26 cellular contexts compared by ENCODE assay signal in the genomic region with DNA sequence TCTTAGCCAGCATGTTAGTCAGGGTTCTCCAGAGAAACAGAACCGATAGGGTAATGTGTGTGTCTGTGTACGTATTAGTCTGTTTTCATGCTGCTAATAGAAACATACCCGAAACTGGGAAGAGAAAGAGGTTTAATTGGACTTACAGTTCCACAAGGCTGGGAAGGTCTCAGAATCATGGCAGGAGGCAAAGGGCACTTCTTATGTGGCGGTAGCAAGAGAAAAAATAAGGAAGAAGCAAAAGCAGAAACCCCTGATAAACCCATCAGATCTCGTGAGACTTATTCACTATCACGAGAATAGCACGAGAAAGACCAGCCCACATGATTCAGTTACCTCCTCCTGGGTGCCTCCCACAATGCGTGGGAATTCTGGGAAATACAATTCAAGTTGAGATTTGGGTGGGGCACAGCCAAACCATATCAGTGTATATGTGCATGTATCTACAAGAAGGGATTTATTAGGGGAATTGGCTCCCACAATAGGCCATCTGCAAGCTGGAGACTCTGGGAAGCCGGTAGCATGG.
DNase-seq lines count a peak whose midpoint lies in the region; ATAC-seq, FAIRE-seq and TF ChIP-seq lines count a peak whose summit lies in the region.
"Had no signal": no experiment of that assay in that cellular context is flagged by ENCODE, and none has a peak within 500 bp of the region (broad histone marks: within the 10 kb centered on the region; RNA-seq: fewer than 3 reads in every experiment).

No MANE protein-coding gene starts in this region.

- peak; percentile 87 for ATAC-seq in K562
- ATAC-seq: effector memory CD8-positive, alpha-beta T cell; psoas muscle; stimulated activated effector memory CD8-positive, alpha-beta T cell treated with anti-CD3 and anti-CD28 coated beads, Interleukin-12 subunit alpha, Interleukin-12 subunit beta, amount 100 ng/mL, for 72 hours had no signal

- no peaks in the 10 kb centered on the region for H3K9me3 ChIP-seq in K562 (replicated peaks; ENCODE audit: control insufficient read depth, insufficient read depth, low read depth, low read length)
- H3K9me3 ChIP-seq in HAP-1, result no peaks in the 10 kb centered on the region
- H3K9me3 ChIP-seq: psoas muscle had no signal

- no peak for TF ChIP-seq RAD21 in K562 (CRISPR knock-in tag; conservative IDR thresholded peaks at IDR 0.05 in 1 of 2, IDR thresholded peaks at IDR 0.05 in 1 of 2)

- no peak for TF ChIP-seq EP300 in K562 (IDR thresholded peaks at IDR 0.05; ENCODE audit: low read length)

- no peak for TF ChIP-seq POLR2A in K562 (conservative IDR thresholded peaks at IDR 0.05)

- TF ChIP-seq CTCF in K562 (IDR thresholded peaks at IDR 0.05 in 2 of 3, conservative IDR thresholded peaks at IDR 0.05 in 1 of 3; ENCODE audit: insufficient read depth in 2 of 3, low read depth in 1 of 3, low read length in 3 of 3), result no peak

- H3K36me3 ChIP-seq in K562 (ENCODE audit: control insufficient read depth, insufficient read depth, low read length) (no peaks in the 10 kb centered on the region), HAP-1 (replicated peaks) (no peaks in the 10 kb centered on the region)

- POLR2A ChIA-PET in K562 (lab: Yijun Ruan, JAX), result interaction anchor here (0.7 to 1.0 kb wide), 2 partner anchors 11 kb away, joined by 3 to 6 read pairs; no protein-coding TSS in a partner anchor

- in situ Hi-C loops in K562 (cut with MboI) (no loop called here), HAP-1 (cut with MboI; ENCODE audit: low sequenced_read_pairs) (no loop called here)

- BruUV-seq in K562 (replicated peaks; lab: Mats Ljungman, UMichigan), result no TSS peak

- no peaks in the 10 kb centered on the region for H3K9me1 ChIP-seq in K562 (ENCODE audit: control insufficient read depth, insufficient read depth, low read length)

- H2AFZ ChIP-seq in K562 (ENCODE audit: low read depth, low read length), result peak overlapping the region; percentile 84

- 1% methylated on average over 9 of the region's 9 CpGs for WGBS in K562 (ENCODE audit: insufficient coverage, low coverage, missing lambda C conversion rate)

- H3K9ac ChIP-seq in K562 (ENCODE audit: insufficient read depth in 1 of 2, low read depth in 2 of 2, low read length in 2 of 2), result peak overlapping the region in 1 of 2 experiments; percentile 36; a peak in 1 of 4 replicates

- peak overlapping the region; percentile 64 for H3K4me2 ChIP-seq in K562 (ENCODE audit: insufficient read depth, low read length)

- peak; percentile 18 for DNase-seq in NCI-H345 (lab: John Stamatoyannopoulos, UW)
- DNase-seq in NCI-H345 treated with DMSO at 0.1 percent for 48 hours (lab: John Stamatoyannopoulos, UW; ENCODE audit: unreplicated experiment), result no peak
- peak; percentile 94 for DNase-seq in OCI-M1 (lab: John Stamatoyannopoulos, UW)
- peak in 1 of 4 experiments; percentile 37 for DNase-seq in K562 (ENCODE audit: extremely low read depth in 1 of 4, low spot score in 3 of 4)
- no peak for DNase-seq in HAP-1 (ENCODE audit: low spot score in 2 of 2)
- no peak for DNase-seq in dermis blood vessel endothelial cell
- no peak for DNase-seq in stimulated activated CD4-positive, alpha-beta T cell treated with anti-CD3 and anti-CD28 coated beads, Interleukin-4, amount 100 ng/mL, for 4 hours
- no peak for DNase-seq in activated CD4-positive, alpha-beta T cell treated with anti-CD3 and anti-CD28 coated beads for 4 hours
- DNase-seq: activated CD8-positive, alpha-beta memory T cell treated with anti-CD3 and anti-CD28 coated beads for 24 hours; activated effector memory CD4-positive, alpha-beta T cell treated with anti-CD3 and anti-CD28 coated beads, Interleukin-2, amount 50 U/mL, for 16 hours; activated naive CD8-positive, alpha-beta T cell treated with anti-CD3 and anti-CD28 coated beads for 36 hours; activated T-cell treated with anti-CD3 and anti-CD28 coated beads, Interleukin-2, amount 50 U/mL, for 1 hour; anterior cingulate cortex; CD4-positive, alpha-beta memory T cell; effector memory CD8-positive, alpha-beta T cell; glutamatergic neuron; GOT3; NCI-H1417 treated with DMSO at 0.1 percent for 48 hours; NCI-H2029 treated with DMSO at 0.1 percent for 48 hours; NCI-H2227 treated with DMSO at 0.1 percent for 48 hours; psoas muscle; SIG-M5; stimulated activated CD4-positive, alpha-beta T cell treated with anti-CD3 and anti-CD28 coated beads, Interleukin-15, amount 100 ng/mL, for 24 hours had no signal

- H3K79me2 ChIP-seq in K562 (ENCODE audit: control insufficient read depth, insufficient read depth, low read length), result no peaks in the 10 kb centered on the region

- H3K4me1 ChIP-seq in K562 (replicated peaks in 1 of 2; ENCODE audit: control insufficient read depth in 2 of 2, insufficient read depth in 2 of 2, low read length in 2 of 2), result no peaks in the 10 kb centered on the region
- no peaks in the 10 kb centered on the region for H3K4me1 ChIP-seq in HAP-1
- H3K4me1 ChIP-seq: psoas muscle had no signal

- H3K4me3 ChIP-seq in K562 (peak overlapping the region; percentile 27), HAP-1 (no peak overlapping the region)
- H3K4me3 ChIP-seq: psoas muscle had no signal

- H3K27me3 ChIP-seq in K562 (ENCODE audit: control insufficient read depth in 2 of 2, insufficient read depth in 2 of 2, low read length in 2 of 2), result peaks cover 3 to 27% of the 10 kb centered on the region in 2 experiments; a peak in 3 of 5 replicates
- peaks cover 3% of the 10 kb centered on the region; the same call in 1 of the 2 replicates for H3K27me3 ChIP-seq in HAP-1 (ENCODE audit: low read depth)

- intact Hi-C loops in K562 (cut with micrococcal nuclease), result no loop called here

- H3K27ac ChIP-seq in K562 (ENCODE audit: extremely low read depth, low read depth, low read length), result no peak overlapping the region
- H3K27ac ChIP-seq: psoas muscle had no signal

- H4K20me1 ChIP-seq in K562 (replicated peaks; ENCODE audit: control insufficient read depth, insufficient read depth, low read length), result no peaks in the 10 kb centered on the region; the same call in 1 of the 2 replicates

- no peak for FAIRE-seq in K562 (lab: Jason Lieb, UNC)
- FAIRE-seq: colon, GM19239 had no signal

- CTCF ChIA-PET in K562 (lab: Yijun Ruan, JAX; ENCODE audit: low intra/inter-chr PET ratio), result no interaction called here

TF ChIP-seq in K562, 482 proteins besides CTCF, POLR2A, EP300 and RAD21 (continues in another document):
- TF ChIP-seq TSC22D4 (tag; IDR thresholded peaks at IDR 0.05), result no peak
- peak; percentile 31 to 47; a peak in 3 of 4 replicates for TF ChIP-seq NRF1 (conservative IDR thresholded peaks at IDR 0.05 in 1 of 2, IDR thresholded peaks at IDR 0.05 in 1 of 2)
- TF ChIP-seq SMARCA4 (IDR thresholded peaks at IDR 0.05), result no peak
- TF ChIP-seq, protein P1, sequence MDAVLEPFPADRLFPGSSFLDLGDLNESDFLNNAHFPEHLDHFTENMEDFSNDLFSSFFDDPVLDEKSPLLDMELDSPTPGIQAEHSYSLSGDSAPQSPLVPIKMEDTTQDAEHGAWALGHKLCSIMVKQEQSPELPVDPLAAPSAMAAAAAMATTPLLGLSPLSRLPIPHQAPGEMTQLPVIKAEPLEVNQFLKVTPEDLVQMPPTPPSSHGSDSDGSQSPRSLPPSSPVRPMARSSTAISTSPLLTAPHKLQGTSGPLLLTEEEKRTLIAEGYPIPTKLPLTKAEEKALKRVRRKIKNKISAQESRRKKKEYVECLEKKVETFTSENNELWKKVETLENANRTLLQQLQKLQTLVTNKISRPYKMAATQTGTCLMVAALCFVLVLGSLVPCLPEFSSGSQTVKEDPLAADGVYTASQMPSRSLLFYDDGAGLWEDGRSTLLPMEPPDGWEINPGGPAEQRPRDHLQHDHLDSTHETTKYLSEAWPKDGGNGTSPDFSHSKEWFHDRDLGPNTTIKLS (IDR thresholded peaks at IDR 0.05; ENCODE audit: borderline replicate concordance, low read depth), result peak; percentile 78; the same call in 1 of the 2 replicates
- TF ChIP-seq, protein P2, sequence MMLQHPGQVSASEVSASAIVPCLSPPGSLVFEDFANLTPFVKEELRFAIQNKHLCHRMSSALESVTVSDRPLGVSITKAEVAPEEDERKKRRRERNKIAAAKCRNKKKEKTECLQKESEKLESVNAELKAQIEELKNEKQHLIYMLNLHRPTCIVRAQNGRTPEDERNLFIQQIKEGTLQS (IDR thresholded peaks at IDR 0.05), result no peak
- TF ChIP-seq, protein P2 (CRISPR knock-in tag; conservative IDR thresholded peaks at IDR 0.05), result 0 out of 2 replicates have a peak, but pooled peaks have one; percentile 13
- peak; percentile 39 for TF ChIP-seq KDM5B (IDR thresholded peaks at IDR 0.05; ENCODE audit: insufficient replicate concordance, low read depth, low read length)
- peak; percentile 57; the same call in 1 of the 2 replicates for TF ChIP-seq DIDO1 (tag; IDR thresholded peaks at IDR 0.05; ENCODE audit: low read depth)
- TF ChIP-seq ZFP30 (CRISPR knock-in tag; IDR thresholded peaks at IDR 0.05; ENCODE audit: borderline replicate concordance), result no peak
- 0 out of 2 replicates have a peak, but pooled peaks have one; percentile 55 for TF ChIP-seq HEY1 (CRISPR knock-in tag; IDR thresholded peaks at IDR 0.05; ENCODE audit: borderline replicate concordance)
- TF ChIP-seq STAT5A (IDR thresholded peaks at IDR 0.05; ENCODE audit: borderline replicate concordance, low read length), result 0 out of 2 replicates have a peak, but pooled peaks have one; percentile 14
- TF ChIP-seq HDAC3 (IDR thresholded peaks at IDR 0.05; ENCODE audit: borderline replicate concordance, partially characterized antibody), result peak; percentile 13
- TF ChIP-seq, protein P3, sequence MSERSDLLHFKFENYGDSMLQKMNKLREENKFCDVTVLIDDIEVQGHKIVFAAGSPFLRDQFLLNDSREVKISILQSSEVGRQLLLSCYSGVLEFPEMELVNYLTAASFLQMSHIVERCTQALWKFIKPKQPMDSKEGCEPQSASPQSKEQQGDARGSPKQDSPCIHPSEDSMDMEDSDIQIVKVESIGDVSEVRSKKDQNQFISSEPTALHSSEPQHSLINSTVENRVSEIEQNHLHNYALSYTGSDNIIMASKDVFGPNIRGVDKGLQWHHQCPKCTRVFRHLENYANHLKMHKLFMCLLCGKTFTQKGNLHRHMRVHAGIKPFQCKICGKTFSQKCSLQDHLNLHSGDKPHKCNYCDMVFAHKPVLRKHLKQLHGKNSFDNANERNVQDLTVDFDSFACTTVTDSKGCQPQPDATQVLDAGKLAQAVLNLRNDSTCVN (CRISPR knock-in tag; IDR thresholded peaks at IDR 0.05), result no peak
- 0 out of 4 replicates have a peak, but pooled peaks of 1 of the 2 experiments have one; percentile 15 for TF ChIP-seq KDM1A (IDR thresholded peaks at IDR 0.05)
- TF ChIP-seq DMBX1 (CRISPR knock-in tag; IDR thresholded peaks at IDR 0.05; ENCODE audit: borderline replicate concordance), result no peak
- peak; percentile 75 for TF ChIP-seq RBM25 (IDR thresholded peaks at IDR 0.05; ENCODE audit: low read depth, low read length, severe bottlenecking)
- TF ChIP-seq ELF2 (CRISPR knock-in tag; IDR thresholded peaks at IDR 0.05), result 0 out of 2 replicates have a peak, but pooled peaks have one; percentile 24
- TF ChIP-seq DPF2 (IDR thresholded peaks at IDR 0.05), result no peak

Comparison
In these comparisons a context has a peak if more than half of its experiments do, and no peak if none do; other contexts are left out.
1. DNase-seq: peak in NCI-H345 (single experiment) and OCI-M1 (single experiment); none in NCI-H345 treated with DMSO at 0.1 percent for 48 hours (single experiment), HAP-1 (0 of 2), dermis blood vessel endothelial cell (single experiment), stimulated activated CD4-positive, alpha-beta T cell treated with anti-CD3 and anti-CD28 coated beads, Interleukin-4, amount 100 ng/mL, for 4 hours (0 of 2) and activated CD4-positive, alpha-beta T cell treated with anti-CD3 and anti-CD28 coated beads for 4 hours (0 of 2).